26 cellular contexts compared by ENCODE assay signal in genomic region chr2:202514732-202515131, GRCh38.
DNase-seq lines count a peak whose midpoint lies in the region; ATAC-seq and TF ChIP-seq lines count a peak whose summit lies in the region.
"Had no signal": no experiment of that assay in that cellular context is flagged by ENCODE, and none has a peak within 500 bp of the region (broad histone marks: within the 10 kb centered on the region; RNA-seq: fewer than 3 reads in every experiment).

No MANE protein-coding gene starts in this region.

- WGBS in mammary epithelial cell (ENCODE audit: low coverage, missing lambda C conversion rate) = 84% methylated on average over 3 of the region's 3 CpGs

- H3K4me2 ChIP-seq in mammary epithelial cell (ENCODE audit: insufficient read depth, low read depth, low read length) = no peak overlapping the region
- H3K4me2 ChIP-seq: BLaER1 had no signal

- H3K36me3 ChIP-seq in mammary epithelial cell (ENCODE audit: insufficient read depth, low read length) = peaks cover 10% of the 10 kb centered on the region
- H3K36me3 ChIP-seq in SJCRH30 = peaks cover 25% of the 10 kb centered on the region

- no peaks in the 10 kb centered on the region for H4K20me1 ChIP-seq in mammary epithelial cell (ENCODE audit: insufficient read depth, low read length)
- H4K20me1 ChIP-seq: BLaER1 had no signal

- H3K9ac ChIP-seq in mammary epithelial cell (ENCODE audit: insufficient read depth, low read length) = no peak overlapping the region
- H3K9ac ChIP-seq: BLaER1 had no signal

- TF ChIP-seq CTCF in MCF 10A (IDR thresholded peaks at IDR 0.05; ENCODE audit: unreplicated experiment) (no peak), mammary epithelial cell (conservative IDR thresholded peaks at IDR 0.05 in 1 of 2, IDR thresholded peaks at IDR 0.05 in 1 of 2; ENCODE audit: extremely low read depth in 1 of 2, insufficient read depth in 1 of 2, low read depth in 1 of 2, low read length in 2 of 2) (no peak)

- DNase-seq in MCF 10A (ENCODE audit: unreplicated experiment) = no peak
- DNase-seq in mammary epithelial cell = no peak
- DNase-seq in activated CD4-positive, alpha-beta memory T cell treated with anti-CD3 and anti-CD28 coated beads for 36 hours = peak; percentile 16
- DNase-seq in stimulated activated effector memory CD8-positive, alpha-beta T cell treated with anti-CD3 and anti-CD28 coated beads, Interleukin-12 subunit alpha, Interleukin-12 subunit beta, amount 100 ng/mL, for 72 hours (ENCODE audit: low spot score in 2 of 2) = no peak
- DNase-seq in activated naive CD4-positive, alpha-beta T cell treated with anti-CD3 and anti-CD28 coated beads, Interleukin-2, amount 10 ng/mL, durations not matched to agents 7 days and 5 days = no peak
- DNase-seq in SJCRH30 = no peak
- DNase-seq: 8988T; ACHN; BE2C; C1 segment of cervical spinal cord; CD4-positive, alpha-beta memory T cell; CD8-positive, alpha-beta memory T cell; COR-L47; DMS 273 treated with DMSO at 0.1 percent for 48 hours; DMS153; DMS53; DMS79; DND-41; EL; GDM1 had no signal

- H3K79me2 ChIP-seq in mammary epithelial cell (ENCODE audit: insufficient read depth, low read length) = no peaks in the 10 kb centered on the region

- peaks cover 4% of the 10 kb centered on the region for H3K4me1 ChIP-seq in mammary epithelial cell (ENCODE audit: insufficient read depth, low read length)
- H3K4me1 ChIP-seq in SJCRH30 = no peaks in the 10 kb centered on the region
- H3K4me1 ChIP-seq: BE2C, BLaER1 had no signal

- BruUV-seq in MCF 10A (replicated peaks; lab: Mats Ljungman, UMichigan) = no TSS peak
- no TSS peak for BruUV-seq in mammary epithelial cell (replicated peaks; lab: Mats Ljungman, UMichigan)

- H3K9me3 Mint-ChIP-seq in MCF 10A (ENCODE audit: unreplicated experiment) = no peaks in the 10 kb centered on the region
- H3K9me3 Mint-ChIP-seq in activated CD4-positive, alpha-beta memory T cell treated with anti-CD3 and anti-CD28 coated beads for 36 hours = no peaks in the 10 kb centered on the region
- no peaks in the 10 kb centered on the region for H3K9me3 Mint-ChIP-seq in activated T-helper 17 cell treated with anti-CD3 and anti-CD28 coated beads, Interleukin-2, amount 50 U/mL, for 72 hours
- H3K9me3 Mint-ChIP-seq in stimulated activated effector memory CD8-positive, alpha-beta T cell treated with anti-CD3 and anti-CD28 coated beads, Interleukin-12 subunit alpha, Interleukin-12 subunit beta, amount 100 ng/mL, for 72 hours = no peaks in the 10 kb centered on the region
- H3K9me3 Mint-ChIP-seq in activated naive CD4-positive, alpha-beta T cell treated with anti-CD3 and anti-CD28 coated beads, Interleukin-2, amount 10 ng/mL, durations not matched to agents 7 days and 5 days = no peaks in the 10 kb centered on the region
- H3K9me3 Mint-ChIP-seq: CD4-positive, alpha-beta memory T cell; CD4-positive, CD25-positive, alpha-beta regulatory T cell; CD8-positive, alpha-beta memory T cell had no signal

- no peak overlapping the region for H3K27ac ChIP-seq in mammary epithelial cell (ENCODE audit: insufficient read depth, low read depth, low read length)
- H3K27ac ChIP-seq in SJCRH30 = no peak overlapping the region
- H3K27ac ChIP-seq: BLaER1 had no signal

- H3K4me3 ChIP-seq in mammary epithelial cell (replicated peaks in 1 of 3; ENCODE audit: insufficient read depth in 1 of 3, low read depth in 2 of 3, low read length in 3 of 3) (no peak overlapping the region), SJCRH30 (no peak overlapping the region)
- H3K4me3 ChIP-seq: BLaER1, GM12878 had no signal

- CTCF ChIA-PET in MCF 10A (lab: Yijun Ruan, JAX) (interaction anchor here (1.6 kb wide), 1 partner anchor 9 kb away, joined by 4 read pairs; no protein-coding TSS in a partner anchor), mammary epithelial cell (lab: Charles Lee; ENCODE audit: low non-redundant PET) (no interaction called here)
- CTCF ChIA-PET in activated CD4-positive, alpha-beta memory T cell treated with anti-CD3 and anti-CD28 coated beads for 36 hours (lab: Charles Lee) = no interaction called here
- CTCF ChIA-PET in activated naive CD4-positive, alpha-beta T cell treated with anti-CD3 and anti-CD28 coated beads, Interleukin-2, amount 10 ng/mL, durations not matched to agents 7 days and 5 days (lab: Charles Lee) = no interaction called here

- dilution Hi-C loops in mammary epithelial cell (cut with HindIII; ENCODE audit: low sequenced_read_pairs) = no loop called here

- peaks cover 33% of the 10 kb centered on the region for H3K36me3 Mint-ChIP-seq in MCF 10A (ENCODE audit: insufficient read depth, unreplicated experiment)
- peaks cover under 1% of the 10 kb centered on the region for H3K36me3 Mint-ChIP-seq in activated CD4-positive, alpha-beta memory T cell treated with anti-CD3 and anti-CD28 coated beads for 36 hours
- H3K36me3 Mint-ChIP-seq in activated T-helper 17 cell treated with anti-CD3 and anti-CD28 coated beads, Interleukin-2, amount 50 U/mL, for 72 hours (ENCODE audit: low read depth) = peaks cover 20% of the 10 kb centered on the region
- peaks cover 19% of the 10 kb centered on the region for H3K36me3 Mint-ChIP-seq in stimulated activated effector memory CD8-positive, alpha-beta T cell treated with anti-CD3 and anti-CD28 coated beads, Interleukin-12 subunit alpha, Interleukin-12 subunit beta, amount 100 ng/mL, for 72 hours
- H3K36me3 Mint-ChIP-seq in activated naive CD4-positive, alpha-beta T cell treated with anti-CD3 and anti-CD28 coated beads, Interleukin-2, amount 10 ng/mL, durations not matched to agents 7 days and 5 days = no peaks in the 10 kb centered on the region

- H3K4me3 Mint-ChIP-seq in MCF 10A (ENCODE audit: unreplicated experiment) = no peak overlapping the region
- no peak overlapping the region for H3K4me3 Mint-ChIP-seq in activated CD4-positive, alpha-beta memory T cell treated with anti-CD3 and anti-CD28 coated beads for 36 hours
- no peak overlapping the region for H3K4me3 Mint-ChIP-seq in activated T-helper 17 cell treated with anti-CD3 and anti-CD28 coated beads, Interleukin-2, amount 50 U/mL, for 72 hours
- H3K4me3 Mint-ChIP-seq in stimulated activated effector memory CD8-positive, alpha-beta T cell treated with anti-CD3 and anti-CD28 coated beads, Interleukin-12 subunit alpha, Interleukin-12 subunit beta, amount 100 ng/mL, for 72 hours = no peak overlapping the region
- no peak overlapping the region for H3K4me3 Mint-ChIP-seq in activated naive CD4-positive, alpha-beta T cell treated with anti-CD3 and anti-CD28 coated beads, Interleukin-2, amount 10 ng/mL, durations not matched to agents 7 days and 5 days
- H3K4me3 Mint-ChIP-seq: CD14-positive monocyte; CD4-positive, alpha-beta memory T cell; CD4-positive, CD25-positive, alpha-beta regulatory T cell; CD8-positive, alpha-beta memory T cell had no signal

- intact Hi-C loops in MCF 10A (cut with micrococcal nuclease) = no loop called here
- intact Hi-C loops in mammary epithelial cell (cut with micrococcal nuclease) = no loop called here
- intact Hi-C loops in activated CD4-positive, alpha-beta memory T cell treated with anti-CD3 and anti-CD28 coated beads for 36 hours (cut with micrococcal nuclease) = no loop called here

- H2AFZ ChIP-seq in mammary epithelial cell (ENCODE audit: low read depth, low read length) = no peak overlapping the region

- H3K27me3 ChIP-seq in mammary epithelial cell (ENCODE audit: insufficient read depth, low read length) (no peaks in the 10 kb centered on the region), SJCRH30 (no peaks in the 10 kb centered on the region)
- H3K27me3 ChIP-seq: BE2C, BLaER1 had no signal

- peak; percentile 74 for ATAC-seq in activated T-helper 17 cell treated with anti-CD3 and anti-CD28 coated beads, Interleukin-2, amount 50 U/mL, for 72 hours (replicated peaks)
- peak; percentile 89 for ATAC-seq in stimulated activated effector memory CD8-positive, alpha-beta T cell treated with anti-CD3 and anti-CD28 coated beads, Interleukin-12 subunit alpha, Interleukin-12 subunit beta, amount 100 ng/mL, for 72 hours
- ATAC-seq in GM19397 (IDR thresholded peaks at IDR 0.05; ENCODE audit: unreplicated experiment) = no peak
- ATAC-seq: GM12878 had no signal

- H3K27me3 Mint-ChIP-seq in MCF 10A (ENCODE audit: insufficient read depth, unreplicated experiment) = no peaks in the 10 kb centered on the region
- H3K27me3 Mint-ChIP-seq in activated CD4-positive, alpha-beta memory T cell treated with anti-CD3 and anti-CD28 coated beads for 36 hours = no peaks in the 10 kb centered on the region
- no peaks in the 10 kb centered on the region for H3K27me3 Mint-ChIP-seq in activated T-helper 17 cell treated with anti-CD3 and anti-CD28 coated beads, Interleukin-2, amount 50 U/mL, for 72 hours
- no peaks in the 10 kb centered on the region for H3K27me3 Mint-ChIP-seq in activated naive CD4-positive, alpha-beta T cell treated with anti-CD3 and anti-CD28 coated beads, Interleukin-2, amount 10 ng/mL, durations not matched to agents 7 days and 5 days
- H3K27me3 Mint-ChIP-seq: CD4-positive, alpha-beta memory T cell; CD4-positive, CD25-positive, alpha-beta regulatory T cell; CD8-positive, alpha-beta memory T cell had no signal

- H3K9me3 ChIP-seq in mammary epithelial cell (replicated peaks; ENCODE audit: insufficient read depth, low read length) = no peaks in the 10 kb centered on the region
- no peaks in the 10 kb centered on the region for H3K9me3 ChIP-seq in SJCRH30 (replicated peaks)
- H3K9me3 ChIP-seq: BE2C, BLaER1 had no signal

- H3K27ac Mint-ChIP-seq in MCF 10A (ENCODE audit: low read depth, unreplicated experiment) = peak overlapping the region; percentile 42
- H3K27ac Mint-ChIP-seq in activated CD4-positive, alpha-beta memory T cell treated with anti-CD3 and anti-CD28 coated beads for 36 hours = no peak overlapping the region
- H3K27ac Mint-ChIP-seq in activated T-helper 17 cell treated with anti-CD3 and anti-CD28 coated beads, Interleukin-2, amount 50 U/mL, for 72 hours = no peak overlapping the region
- H3K27ac Mint-ChIP-seq in stimulated activated effector memory CD8-positive, alpha-beta T cell treated with anti-CD3 and anti-CD28 coated beads, Interleukin-12 subunit alpha, Interleukin-12 subunit beta, amount 100 ng/mL, for 72 hours = no peak overlapping the region
- no peak overlapping the region for H3K27ac Mint-ChIP-seq in activated naive CD4-positive, alpha-beta T cell treated with anti-CD3 and anti-CD28 coated beads, Interleukin-2, amount 10 ng/mL, durations not matched to agents 7 days and 5 days
- H3K27ac Mint-ChIP-seq: CD14-positive monocyte; CD4-positive, alpha-beta memory T cell; CD4-positive, CD25-positive, alpha-beta regulatory T cell; CD8-positive, alpha-beta memory T cell had no signal

- POLR2A ChIA-PET in MCF 10A (lab: Yijun Ruan, JAX) = no interaction called here
- POLR2A ChIA-PET in activated CD4-positive, alpha-beta memory T cell treated with anti-CD3 and anti-CD28 coated beads for 36 hours (lab: Charles Lee) = no interaction called here

- in situ Hi-C loops in mammary epithelial cell (cut with MboI; ENCODE audit: low sequenced_read_pairs in 2 of 2) = no loop called here

- peaks cover 9% of the 10 kb centered on the region for H3K4me1 Mint-ChIP-seq in MCF 10A (ENCODE audit: insufficient read depth, unreplicated experiment)
- H3K4me1 Mint-ChIP-seq in activated CD4-positive, alpha-beta memory T cell treated with anti-CD3 and anti-CD28 coated beads for 36 hours (ENCODE audit: low read depth) = peaks cover 4% of the 10 kb centered on the region
- H3K4me1 Mint-ChIP-seq in activated T-helper 17 cell treated with anti-CD3 and anti-CD28 coated beads, Interleukin-2, amount 50 U/mL, for 72 hours = no peaks in the 10 kb centered on the region
- H3K4me1 Mint-ChIP-seq in stimulated activated effector memory CD8-positive, alpha-beta T cell treated with anti-CD3 and anti-CD28 coated beads, Interleukin-12 subunit alpha, Interleukin-12 subunit beta, amount 100 ng/mL, for 72 hours = no peaks in the 10 kb centered on the region
- H3K4me1 Mint-ChIP-seq in activated naive CD4-positive, alpha-beta T cell treated with anti-CD3 and anti-CD28 coated beads, Interleukin-2, amount 10 ng/mL, durations not matched to agents 7 days and 5 days = no peaks in the 10 kb centered on the region
- H3K4me1 Mint-ChIP-seq: CD8-positive, alpha-beta memory T cell had no signal
